ENCODE assay signal across 9 cellular contexts in genomic region chr12:46963977-46964376, GRCh38.
DNase-seq lines count a peak whose midpoint lies in the region; ATAC-seq, FAIRE-seq and TF ChIP-seq lines count a peak whose summit lies in the region.
"Had no signal": no experiment of that assay in that cellular context is flagged by ENCODE, and none has a peak within 500 bp of the region (broad histone marks: within the 10 kb centered on the region; RNA-seq: fewer than 3 reads in every experiment).

No MANE protein-coding gene starts in this region.

- no peak for TF ChIP-seq CTCF in IMR-90 (conservative IDR thresholded peaks at IDR 0.05; ENCODE audit: low read depth, low read length)
- no peak for TF ChIP-seq CTCF in coronary artery (IDR thresholded peaks at IDR 0.05)
- TF ChIP-seq CTCF in keratinocyte (optimal IDR thresholded peaks at IDR 0.05 in 1 of 3, IDR thresholded peaks at IDR 0.05 in 1 of 3, conservative IDR thresholded peaks at IDR 0.05 in 1 of 3; ENCODE audit: extremely low read depth in 1 of 3, insufficient read depth in 2 of 3, low read length in 3 of 3), result no peak
- no peak for TF ChIP-seq CTCF in testis (IDR thresholded peaks at IDR 0.05)
- no peak for TF ChIP-seq CTCF in tibial nerve (IDR thresholded peaks at IDR 0.05)

- peak overlapping the region; percentile 57; the same call in 2 of the 3 replicates for H2BK15ac ChIP-seq in IMR-90 (ENCODE audit: low read depth, low read length)

- no peaks in the 10 kb centered on the region for H3K36me3 ChIP-seq in IMR-90 (ENCODE audit: control insufficient read depth, insufficient read depth, low read length)
- H3K36me3 ChIP-seq in keratinocyte (ENCODE audit: control insufficient read depth in 2 of 2, extremely low read depth in 1 of 2, insufficient read depth in 2 of 2, low read length in 2 of 2), result no peaks in the 10 kb centered on the region
- H3K36me3 ChIP-seq in testis (ENCODE audit: low read depth, missing control alignments), result no peaks in the 10 kb centered on the region
- H3K36me3 ChIP-seq in tibial nerve, result no peaks in the 10 kb centered on the region
- H3K36me3 ChIP-seq: prostate gland had no signal

- POLR2A ChIA-PET in IMR-90 (lab: Charles Lee; ENCODE audit: unreplicated experiment), result no interaction called here

- peaks cover 6% of the 10 kb centered on the region; the same call in 1 of the 2 replicates for H3K4me1 ChIP-seq in IMR-90 (ENCODE audit: control insufficient read depth, insufficient read depth, low read length)
- peaks cover 31% of the 10 kb centered on the region for H3K4me1 ChIP-seq in keratinocyte (ENCODE audit: control insufficient read depth, extremely low read depth, insufficient read depth, low read length)
- H3K4me1 ChIP-seq in testis, result peaks cover 12% of the 10 kb centered on the region
- peaks cover 0 to 16% (median 3%) of the 10 kb centered on the region in 4 donors for H3K4me1 ChIP-seq in tibial nerve
- H3K4me1 ChIP-seq: prostate gland had no signal

- no peak overlapping the region; the same call in 1 of the 2 replicates for H3K56ac ChIP-seq in IMR-90 (ENCODE audit: extremely low read depth, insufficient read depth, low read length)

- H3K79me2 ChIP-seq in keratinocyte (ENCODE audit: control insufficient read depth, insufficient read depth, low read length), result no peaks in the 10 kb centered on the region

- H2AFZ ChIP-seq in IMR-90 (replicated peaks; ENCODE audit: low read length, poor library complexity), result no peak overlapping the region
- no peak overlapping the region for H2AFZ ChIP-seq in keratinocyte (ENCODE audit: control insufficient read depth, low read length)

- no peak overlapping the region for H3K4me2 ChIP-seq in IMR-90 (ENCODE audit: low read depth, low read length)
- H3K4me2 ChIP-seq in keratinocyte (ENCODE audit: control insufficient read depth, extremely low read depth, insufficient read depth, low read depth, low read length), result peak overlapping the region; percentile 73

- CTCF ChIA-PET in IMR-90 (lab: Yijun Ruan, JAX), result no interaction called here

- H2AK5ac ChIP-seq in IMR-90 (ENCODE audit: low read depth, low read length), result peak overlapping the region; percentile 63

- FAIRE-seq in keratinocyte (lab: Jason Lieb, UNC), result peak; percentile 91

- H2BK120ac ChIP-seq in IMR-90 (ENCODE audit: low read depth, low read length), result peak overlapping the region; percentile 90

- peak overlapping the region; percentile 64; the same call in 1 of the 2 replicates for H4K91ac ChIP-seq in IMR-90 (ENCODE audit: insufficient read depth, low read depth, low read length)

- intact Hi-C loops in IMR-90 (cut with micrococcal nuclease) (no loop called here), testis (cut with DNase I; ENCODE audit: low total_unique reads) (no loop called here)

- H4K20me1 ChIP-seq in IMR-90 (ENCODE audit: insufficient read depth, low read length) (no peaks in the 10 kb centered on the region), keratinocyte (ENCODE audit: control insufficient read depth, extremely low read depth, insufficient read depth, low read length) (no peaks in the 10 kb centered on the region)

- peak overlapping the region; percentile 1 for H2BK5ac ChIP-seq in IMR-90 (ENCODE audit: low read depth, low read length, poor library complexity, severe bottlenecking)

- H3K79me1 ChIP-seq in IMR-90 (ENCODE audit: low read depth in 1 of 2, low read length in 2 of 2), result no peaks in the 10 kb centered on the region

- dilution Hi-C loops in IMR-90 (cut with HindIII; ENCODE audit: low sequenced_read_pairs, unreplicated experiment) (no loop called here), keratinocyte (cut with MboI; ENCODE audit: extremely low pct_ligation_motif_present, low sequenced_read_pairs) (no loop called here)

- peak overlapping the region; percentile 75 for H3K14ac ChIP-seq in IMR-90 (replicated peaks; ENCODE audit: low read depth, low read length)

- H3K18ac ChIP-seq in IMR-90 (ENCODE audit: low read depth, low read length), result no peak overlapping the region

- no peak for TF ChIP-seq RAD21 in IMR-90 (IDR thresholded peaks at IDR 0.05; ENCODE audit: low read length)

- peaks cover 8% of the 10 kb centered on the region for H3K9me1 ChIP-seq in IMR-90 (ENCODE audit: insufficient read depth, low read length)
- no peaks in the 10 kb centered on the region for H3K9me1 ChIP-seq in keratinocyte (ENCODE audit: control insufficient read depth, extremely low read depth, insufficient read depth, low read length)

- H3K4ac ChIP-seq in IMR-90 (ENCODE audit: low read depth, low read length), result peak overlapping the region; percentile 87

- no TSS peak for BruUV-seq in IMR-90 (replicated peaks; lab: Mats Ljungman, UMichigan)

- H3K9ac ChIP-seq in IMR-90 (ENCODE audit: low read depth, low read length) (no peak overlapping the region), keratinocyte (ENCODE audit: control insufficient read depth, extremely low read depth, insufficient read depth, low read length) (no peak overlapping the region)

- peak overlapping the region; percentile 1 to 91; a peak in 2 of 4 replicates for H4K8ac ChIP-seq in IMR-90 (ENCODE audit: low read depth in 2 of 2, low read length in 2 of 2)

- H3K27ac ChIP-seq in IMR-90 (ENCODE audit: insufficient read depth, low read length), result no peak overlapping the region
- peak overlapping the region in 1 of 2 donors; percentile 10 for H3K27ac ChIP-seq in coronary artery
- peak overlapping the region; percentile 66 for H3K27ac ChIP-seq in keratinocyte (ENCODE audit: control insufficient read depth, insufficient read depth, low read length)
- H3K27ac ChIP-seq in testis, result no peak overlapping the region
- H3K27ac ChIP-seq in tibial nerve, result no peak overlapping the region

- peak overlapping the region; percentile 8; the same call in 1 of the 2 replicates for H3K23ac ChIP-seq in IMR-90 (ENCODE audit: low read depth, low read length)

- H3K9me3 ChIP-seq in IMR-90 (ENCODE audit: control insufficient read depth, insufficient read depth, low read length) (no peaks in the 10 kb centered on the region), keratinocyte (ENCODE audit: control insufficient read depth, low read depth, low read length) (no peaks in the 10 kb centered on the region), testis (no peaks in the 10 kb centered on the region), tibial nerve (no peaks in the 10 kb centered on the region)
- H3K9me3 ChIP-seq: prostate gland had no signal

- peak overlapping the region; percentile 4 for H2AK9ac ChIP-seq in IMR-90 (replicated peaks; ENCODE audit: low read depth, low read length, poor library complexity)

- TF ChIP-seq EP300 in tibial nerve (IDR thresholded peaks at IDR 0.05), result no peak

- DNase-seq in IMR-90 (no peak), coronary artery (ENCODE audit: low spot score) (no peak), keratinocyte (ENCODE audit: low read depth, low spot score) (no peak), testis (peak; percentile 23), tibial nerve (ENCODE audit: low spot score in 2 of 2) (no peak), activated gamma-delta T cell treated with Interleukin-2 at 50 U/mL for 16 hours (no peak), H4 (ENCODE audit: low spot score) (no peak)

- WGBS in IMR-90 (ENCODE audit: extremely low coverage in 2 of 2, insufficient read length in 1 of 2), 2 experiments, result 60% methylated on average over 1 of the region's 3 CpGs; no CpG with 5 or more reads in 1 of the 2 experiments
- WGBS in testis, 2 donors, result 38 to 41% methylated on average over 3 of the region's 3 CpGs
- 21 to 36% methylated on average over 3 of the region's 3 CpGs for WGBS in tibial nerve, 2 donors

- H2BK20ac ChIP-seq in IMR-90 (ENCODE audit: low read depth, low read length), result peak overlapping the region; percentile 89

- TF ChIP-seq POLR2A in IMR-90 (IDR thresholded peaks at IDR 0.05; ENCODE audit: low read depth, low read length), result no peak
- TF ChIP-seq POLR2A in testis (IDR thresholded peaks at IDR 0.05), result no peak
- TF ChIP-seq POLR2A in tibial nerve (IDR thresholded peaks at IDR 0.05), result no peak

- ATAC-seq in IMR-90 (ENCODE audit: low read depth), result no peak; the same call in 1 of the 2 replicates
- ATAC-seq: stimulated activated memory B cell treated with anti-CD40 and anti-IgM and Interleukin-4, amounts not matched to agents 10 μg/mL and 1 μg/mL and 100 μg/mL, for 72 hours had no signal

- no peak overlapping the region for H4K5ac ChIP-seq in IMR-90 (ENCODE audit: low read depth, low read length)

- no peaks in the 10 kb centered on the region for H3K27me3 ChIP-seq in IMR-90 (ENCODE audit: control insufficient read depth, insufficient read depth, low read length)
- H3K27me3 ChIP-seq in keratinocyte (ENCODE audit: control insufficient read depth, extremely low read depth, insufficient read depth, low read length), result no peaks in the 10 kb centered on the region
- H3K27me3 ChIP-seq in testis, result no peaks in the 10 kb centered on the region
- no peaks in the 10 kb centered on the region for H3K27me3 ChIP-seq in tibial nerve

- in situ Hi-C loops in IMR-90 (cut with MboI; ENCODE audit: low sequenced_read_pairs), result no loop called here

- H3K4me3 ChIP-seq in IMR-90 (ENCODE audit: insufficient read depth, low read depth, low read length), result no peak overlapping the region
- peak overlapping the region; percentile 42 for H3K4me3 ChIP-seq in coronary artery
- H3K4me3 ChIP-seq in keratinocyte (ENCODE audit: control insufficient read depth in 2 of 3, extremely low read depth in 1 of 3, insufficient read depth in 2 of 3, low read depth in 1 of 3, low read length in 3 of 3), result no peak overlapping the region
- no peak overlapping the region for H3K4me3 ChIP-seq in testis
- no peak overlapping the region for H3K4me3 ChIP-seq in tibial nerve
- H3K4me3 ChIP-seq: prostate gland had no signal

TF ChIP-seq in IMR-90, 13 proteins besides CTCF, POLR2A, EP300 and RAD21 (continues in another document):
- TF ChIP-seq CHD1 (IDR thresholded peaks at IDR 0.05; ENCODE audit: low read depth, low read length), result no peak
- TF ChIP-seq NFE2L2 (IDR thresholded peaks at IDR 0.05; ENCODE audit: low read depth, low read length), result no peak
- no peak for TF ChIP-seq RFX5 (IDR thresholded peaks at IDR 0.05; ENCODE audit: low read depth, low read length)
- TF ChIP-seq FOS (IDR thresholded peaks at IDR 0.05; ENCODE audit: low read depth, low read length), result no peak
- TF ChIP-seq CEBPB (IDR thresholded peaks at IDR 0.05; ENCODE audit: low read depth, low read length), result no peak
- no peak for TF ChIP-seq BHLHE40 (IDR thresholded peaks at IDR 0.05; ENCODE audit: low read depth, low read length)
- TF ChIP-seq RCOR1 (IDR thresholded peaks at IDR 0.05; ENCODE audit: insufficient replicate concordance, low read length), result no peak
- TF ChIP-seq MAFK (IDR thresholded peaks at IDR 0.05; ENCODE audit: low read depth, low read length), result no peak
- TF ChIP-seq MXI1 (IDR thresholded peaks at IDR 0.05; ENCODE audit: borderline replicate concordance, low read depth, low read length), result no peak
- no peak for TF ChIP-seq MAZ (IDR thresholded peaks at IDR 0.05; ENCODE audit: borderline replicate concordance, low read depth, low read length)
